Comparison of ENCODE assay signal across 11 cellular contexts in genomic region chr19:18763674-18764590, GRCh38. TPM values are rescaled to one million over a fixed set of nuclear protein-coding genes. Genes with fewer than 3 reads are reported as not detected.
A peak's percentile ranks its signal among the peaks of the same experiment; 100 is the strongest.
DNase-seq lines count a peak whose midpoint lies in the region.
"Had no signal": no experiment of that assay in that cellular context is flagged by ENCODE, and none has a peak within 500 bp of the region (broad histone marks: within the 10 kb centered on the region; RNA-seq: fewer than 3 reads in every experiment).

No MANE protein-coding gene starts in this region.

- no peak overlapping the region for H3K27ac Mint-ChIP-seq in activated naive CD4-positive, alpha-beta T cell treated with anti-CD3 and anti-CD28 coated beads for 36 hours
- no peak overlapping the region for H3K27ac Mint-ChIP-seq in CD8-positive, alpha-beta memory T cell
- H3K27ac Mint-ChIP-seq: activated T-cell treated with anti-CD3 and anti-CD28 coated beads, Interleukin-2, amount 50 U/mL, for 24 hours had no signal

- no peaks in the 10 kb centered on the region for H3K4me1 Mint-ChIP-seq in activated naive CD4-positive, alpha-beta T cell treated with anti-CD3 and anti-CD28 coated beads for 36 hours (ENCODE audit: low read depth)
- no peaks in the 10 kb centered on the region for H3K4me1 Mint-ChIP-seq in CD8-positive, alpha-beta memory T cell

- H3K36me3 ChIP-seq in CD8-positive, alpha-beta memory T cell (ENCODE audit: insufficient read depth, low read length) = no peaks in the 10 kb centered on the region

- H3K4me3 ChIP-seq in CD8-positive, alpha-beta memory T cell (ENCODE audit: low read length) = no peak overlapping the region

- no peak overlapping the region for H3K27ac ChIP-seq in CD8-positive, alpha-beta memory T cell (ENCODE audit: low read depth, low read length)

- no peak overlapping the region for H3K4me3 Mint-ChIP-seq in activated naive CD4-positive, alpha-beta T cell treated with anti-CD3 and anti-CD28 coated beads for 36 hours
- H3K4me3 Mint-ChIP-seq in CD8-positive, alpha-beta memory T cell = no peak overlapping the region
- H3K4me3 Mint-ChIP-seq: activated T-cell treated with anti-CD3 and anti-CD28 coated beads, Interleukin-2, amount 50 U/mL, for 24 hours; nephron had no signal

- no peaks in the 10 kb centered on the region for H3K9me3 ChIP-seq in CD8-positive, alpha-beta memory T cell (ENCODE audit: low read length)

- H3K9me3 Mint-ChIP-seq in activated naive CD4-positive, alpha-beta T cell treated with anti-CD3 and anti-CD28 coated beads for 36 hours = no peaks in the 10 kb centered on the region
- no peaks in the 10 kb centered on the region for H3K9me3 Mint-ChIP-seq in CD8-positive, alpha-beta memory T cell
- H3K9me3 Mint-ChIP-seq: activated T-cell treated with anti-CD3 and anti-CD28 coated beads, Interleukin-2, amount 50 U/mL, for 24 hours; nephron had no signal

- no peaks in the 10 kb centered on the region for H3K27me3 Mint-ChIP-seq in activated naive CD4-positive, alpha-beta T cell treated with anti-CD3 and anti-CD28 coated beads for 36 hours (ENCODE audit: low read depth)
- no peaks in the 10 kb centered on the region for H3K27me3 Mint-ChIP-seq in CD8-positive, alpha-beta memory T cell
- H3K27me3 Mint-ChIP-seq: activated T-cell treated with anti-CD3 and anti-CD28 coated beads, Interleukin-2, amount 50 U/mL, for 24 hours had no signal

- POLR2A ChIA-PET in CD8-positive, alpha-beta memory T cell (lab: Charles Lee) = no interaction called here

- peak; percentile 58 for DNase-seq in AG08396 (ENCODE audit: low spot score)
- DNase-seq in HS-5 (ENCODE audit: low read depth) = peak; percentile 54
- peak; percentile 75 for DNase-seq in SW480 (ENCODE audit: low spot score)
- DNase-seq in kidney tubule cell (ENCODE audit: low spot score) = peak; percentile 97
- DNase-seq in NCI-H526 (lab: John Stamatoyannopoulos, UW) = no peak
- no peak for DNase-seq in activated naive CD4-positive, alpha-beta T cell treated with anti-CD3 and anti-CD28 coated beads for 36 hours
- no peak for DNase-seq in KG1 (lab: John Stamatoyannopoulos, UW)
- no peak for DNase-seq in CD8-positive, alpha-beta memory T cell
- DNase-seq: activated T-cell treated with anti-CD3 and anti-CD28 coated beads, Interleukin-2, amount 50 U/mL, for 24 hours; Right ventricle myocardium superior had no signal

- no peaks in the 10 kb centered on the region for H3K4me1 ChIP-seq in CD8-positive, alpha-beta memory T cell (ENCODE audit: insufficient read depth, low read length)

- CTCF ChIA-PET in activated naive CD4-positive, alpha-beta T cell treated with anti-CD3 and anti-CD28 coated beads for 36 hours (lab: Charles Lee) = no interaction called here
- CTCF ChIA-PET in CD8-positive, alpha-beta memory T cell (lab: Charles Lee) = no interaction called here

- no peaks in the 10 kb centered on the region for H3K27me3 ChIP-seq in CD8-positive, alpha-beta memory T cell (ENCODE audit: insufficient read depth, low read length, poor library complexity, severe bottlenecking)

- intact Hi-C loops in activated naive CD4-positive, alpha-beta T cell treated with anti-CD3 and anti-CD28 coated beads for 36 hours (cut with micrococcal nuclease) = no loop called here

- H3K36me3 Mint-ChIP-seq in activated naive CD4-positive, alpha-beta T cell treated with anti-CD3 and anti-CD28 coated beads for 36 hours (ENCODE audit: low read depth) = no peaks in the 10 kb centered on the region
- H3K36me3 Mint-ChIP-seq in CD8-positive, alpha-beta memory T cell = no peaks in the 10 kb centered on the region

RNA-seq across cellular contexts. Expression of gene COMP, which starts 27.2 kb away (rescaled TPM):
- not detected for total RNA-seq in activated naive CD4-positive, alpha-beta T cell treated with anti-CD3 and anti-CD28 coated beads for 36 hours
- not detected for total RNA-seq in CD8-positive, alpha-beta memory T cell
- not detected for polyA plus RNA-seq in CD8-positive, alpha-beta memory T cell
- total RNA-seq: Right ventricle myocardium superior had no signal

Comparison
In these comparisons a context has a peak if more than half of its experiments do, and no peak if none do; other contexts are left out.
1. DNase-seq: peak in AG08396 (single experiment), HS-5 (single experiment), SW480 (single experiment) and kidney tubule cell (single experiment); none in NCI-H526 (0 of 2), activated naive CD4-positive, alpha-beta T cell treated with anti-CD3 and anti-CD28 coated beads for 36 hours (single experiment), KG1 (single experiment) and CD8-positive, alpha-beta memory T cell (0 of 5).